ENCODE assay signal across 1 cellular context in the genomic region with DNA sequence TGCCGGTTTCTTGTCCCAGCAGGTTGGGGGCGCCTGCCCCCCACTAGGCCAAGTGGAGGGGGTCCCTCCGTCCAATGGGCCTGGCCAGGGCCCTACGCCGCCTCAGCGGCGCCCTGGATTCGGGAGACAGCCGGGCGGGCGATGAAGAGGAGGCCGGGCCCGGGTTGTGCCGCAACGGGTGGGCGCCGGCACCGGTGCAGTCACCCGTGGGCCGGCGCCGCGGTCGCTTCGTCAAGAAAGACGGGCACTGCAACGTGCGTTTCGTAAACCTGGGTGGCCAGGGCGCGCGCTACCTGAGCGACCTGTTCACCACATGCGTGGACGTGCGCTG.
TF ChIP-seq lines count a peak whose summit lies in the region.

No MANE protein-coding gene starts in this region.

TF ChIP-seq in GM12878, 131 proteins besides CTCF, POLR2A, EP300 and RAD21:
- TF ChIP-seq CBX3 (IDR thresholded peaks at IDR 0.05; ENCODE audit: borderline replicate concordance, low read depth) = no peak
- TF ChIP-seq SUPT20H (IDR thresholded peaks at IDR 0.05; ENCODE audit: borderline replicate concordance, control insufficient read depth, low read depth, low read length) = no peak
- TF ChIP-seq, protein P1, sequence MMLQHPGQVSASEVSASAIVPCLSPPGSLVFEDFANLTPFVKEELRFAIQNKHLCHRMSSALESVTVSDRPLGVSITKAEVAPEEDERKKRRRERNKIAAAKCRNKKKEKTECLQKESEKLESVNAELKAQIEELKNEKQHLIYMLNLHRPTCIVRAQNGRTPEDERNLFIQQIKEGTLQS (IDR thresholded peaks at IDR 0.05; ENCODE audit: borderline replicate concordance, extremely low read depth, low read depth, low read length) = no peak
- TF ChIP-seq NKRF (conservative IDR thresholded peaks at IDR 0.05) = no peak
- TF ChIP-seq TCF12 (IDR thresholded peaks at IDR 0.05; ENCODE audit: low read depth, low read length) = no peak
- TF ChIP-seq CUX1 (IDR thresholded peaks at IDR 0.05; ENCODE audit: insufficient replicate concordance, low read depth, low read length) = no peak
- TF ChIP-seq BRCA1 (IDR thresholded peaks at IDR 0.05; ENCODE audit: low read depth, low read length) = no peak
- TF ChIP-seq STAT3 (IDR thresholded peaks at IDR 0.05; ENCODE audit: low read depth, low read length) = no peak
- no peak for TF ChIP-seq RFX5 (IDR thresholded peaks at IDR 0.05; ENCODE audit: low read depth, low read length)
- TF ChIP-seq CREM (IDR thresholded peaks at IDR 0.05; ENCODE audit: low read depth) = no peak
- TF ChIP-seq POLR2AphosphoS2 (IDR thresholded peaks at IDR 0.05; ENCODE audit: low read depth, low read length) = no peak
- no peak for TF ChIP-seq ZBTB33 (IDR thresholded peaks at IDR 0.05)
- TF ChIP-seq RB1 (IDR thresholded peaks at IDR 0.05; ENCODE audit: borderline replicate concordance) = no peak
TF ChIP-seq in GM12878: peak in this region for 0.
